ENCODE assay signal across 1 cellular context in genomic region chr17:28748852-28749515, GRCh38.
A peak's percentile ranks its signal among the peaks of the same experiment; 100 is the strongest.
TF ChIP-seq lines count a peak whose summit lies in the region.

No MANE protein-coding gene starts in this region.

TF ChIP-seq in GM12878, 131 proteins besides CTCF, POLR2A, EP300 and RAD21:
- TF ChIP-seq IRF3 (IDR thresholded peaks at IDR 0.05) = no peak
- TF ChIP-seq SMAD5 (IDR thresholded peaks at IDR 0.05; ENCODE audit: low read depth) = 0 out of 2 replicates have a peak, but pooled peaks have one; percentile 29
- TF ChIP-seq POLR2AphosphoS5 (IDR thresholded peaks at IDR 0.05; ENCODE audit: low read length) = peak; percentile 24; the same call in 1 of the 2 replicates
TF ChIP-seq in GM12878: peak in this region for 2.
